24 cellular contexts compared by ENCODE assay signal in genomic region chr6:169942173-169942572, GRCh38.
"Had no signal": no experiment of that assay in that cellular context is flagged by ENCODE, and none has a peak within 500 bp of the region (broad histone marks: within the 10 kb centered on the region; RNA-seq: fewer than 3 reads in every experiment).

No MANE protein-coding gene starts in this region.

- H3K27ac ChIP-seq: neural progenitor cell, ovary, parathyroid adenoma, psoas muscle, right lobe of liver, sigmoid colon, stomach, thoracic aorta, thyroid gland, tibial nerve, upper lobe of left lung, vagina had no signal

- H3K9ac ChIP-seq: neural progenitor cell, parathyroid adenoma had no signal

- H3K9me3 ChIP-seq: psoas muscle, right lobe of liver, sigmoid colon, thyroid gland, vagina had no signal

- H3K4me2 ChIP-seq: neural progenitor cell had no signal

- H3K27me3 ChIP-seq: ovary, right lobe of liver, thyroid gland, upper lobe of left lung, vagina had no signal

- DNase-seq: occipital lobe; ovary; posterior cingulate gyrus; psoas muscle; right cardiac atrium; right lobe of liver; sigmoid colon; small intestine; stimulated activated CD4-positive, alpha-beta T cell treated with anti-CD3 and anti-CD28 coated beads, Interleukin-15, amount 100 ng/mL, for 24 hours; stimulated activated CD4-positive, alpha-beta T cell treated with anti-CD3 and anti-CD28 coated beads, Interleukin-2, amount 100 ng/mL, for 24 hours; stimulated activated CD4-positive, alpha-beta T cell treated with anti-CD3 and anti-CD28 coated beads, Interleukin-2, amount 100 ng/mL, for 48 hours; stimulated activated CD4-positive, alpha-beta T cell treated with anti-CD3 and anti-CD28 coated beads, Interleukin-4, amount 100 ng/mL, for 24 hours; stimulated activated naive B cell treated with anti-CD40 and anti-IgM and Interleukin-4, amounts not matched to agents 10 μg/mL and 1 μg/mL and 100 μg/mL, for 72 hours; stimulated activated naive CD4-positive, alpha-beta T cell treated with Interleukin-2 at 50 U/mL for 16 hours; stomach; thyroid gland; trophoblast cell; upper lobe of left lung had no signal

- H3K36me3 ChIP-seq: neural progenitor cell, ovary, right lobe of liver, sigmoid colon, stomach, thoracic aorta, thyroid gland, tibial nerve, upper lobe of left lung, vagina had no signal

- H3K4me1 ChIP-seq: parathyroid adenoma, psoas muscle, right lobe of liver, stomach, thyroid gland, tibial nerve, vagina had no signal

- H3K4me3 ChIP-seq: neural progenitor cell, ovary, psoas muscle, right lobe of liver, sigmoid colon, stomach, thoracic aorta, thyroid gland, tibial nerve, upper lobe of left lung, vagina had no signal

- ATAC-seq: psoas muscle; right cardiac atrium; right lobe of liver; stimulated activated effector memory CD8-positive, alpha-beta T cell treated with anti-CD3 and anti-CD28 coated beads, Interleukin-12 subunit alpha, Interleukin-12 subunit beta, amount 100 ng/mL, for 72 hours; stimulated activated naive B cell treated with anti-CD40 and anti-IgM and Interleukin-4, amounts not matched to agents 10 μg/mL and 1 μg/mL and 100 μg/mL, for 72 hours had no signal

- H2AFZ ChIP-seq: neural progenitor cell, parathyroid adenoma had no signal

- H3K79me2 ChIP-seq: parathyroid adenoma had no signal
